In the genomic region with DNA sequence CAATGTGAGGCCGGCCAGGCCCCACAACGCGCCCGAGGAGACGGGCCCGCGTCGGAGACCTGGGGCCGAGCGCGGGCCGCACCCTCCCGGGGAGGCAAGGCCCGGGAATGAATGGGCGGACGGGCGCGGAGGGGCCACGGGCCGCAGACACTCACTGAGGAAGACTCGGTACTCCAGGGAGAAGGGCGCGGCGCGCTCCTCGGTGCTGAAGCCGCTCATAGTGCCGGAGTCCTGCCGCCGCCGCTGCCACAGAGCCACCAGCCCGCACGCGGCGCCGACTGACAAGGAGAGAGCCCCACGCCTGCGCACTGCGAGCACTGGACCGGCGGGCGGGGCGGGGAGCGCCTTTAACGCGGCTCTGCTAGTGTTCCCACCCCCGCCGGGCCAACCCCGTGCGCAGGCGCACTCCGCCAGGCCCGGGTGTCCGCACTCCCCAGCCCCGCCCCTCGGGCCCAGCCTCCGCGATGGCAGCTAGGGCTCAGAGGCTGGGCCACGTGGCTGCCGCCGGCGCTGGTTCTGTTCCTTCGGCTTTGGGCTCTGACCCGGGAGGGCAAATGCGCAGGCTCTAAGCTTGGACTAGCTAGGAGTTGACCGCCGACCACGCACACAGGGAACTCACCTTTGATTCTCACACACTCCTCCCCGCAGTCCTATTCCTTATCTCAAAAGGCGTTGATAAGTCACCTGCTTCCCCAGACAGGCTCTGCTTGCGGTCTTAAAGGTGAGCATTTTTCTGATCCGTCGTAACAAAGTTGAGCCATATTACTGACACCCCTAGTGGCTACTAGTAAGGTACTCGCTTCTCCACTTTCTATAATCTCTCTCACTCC, we compare ENCODE assay signal across 1 cellular context.
TF ChIP-seq lines count a peak whose summit lies in the region.

TSS of gene PPA1 (minus strand) at position 321 of the 830 bp plus-strand sequence. CDS start at position 219, 102 bp downstream.

TF ChIP-seq in HEK293, 187 proteins besides CTCF, POLR2A, EP300 and RAD21 (continued from another document):
- TF ChIP-seq ZBTB11 (tag by site-specific recombination; conservative IDR thresholded peaks at IDR 0.05; ENCODE audit: low read depth) (no peak), ZNF626 (tag by site-specific recombination; IDR thresholded peaks at IDR 0.05) (no peak), ZNF121 (tag by site-specific recombination; IDR thresholded peaks at IDR 0.05) (0 out of 2 replicates have a peak, but pooled peaks have one; percentile 7), GFI1B (tag by site-specific recombination; IDR thresholded peaks at IDR 0.05) (no peak), SP7 (tag by site-specific recombination; IDR thresholded peaks at IDR 0.05) (peak; percentile 62; the same call in 1 of the 2 replicates), YY1 (tag by site-specific recombination; IDR thresholded peaks at IDR 0.05) (peak; percentile 37; the same call in 1 of the 2 replicates), ZNF768 (tag by site-specific recombination; IDR thresholded peaks at IDR 0.05) (peak; percentile 9; the same call in 1 of the 2 replicates), ZNF391 (tag by site-specific recombination; IDR thresholded peaks at IDR 0.05; ENCODE audit: borderline replicate concordance, low read depth) (0 out of 2 replicates have a peak, but pooled peaks have one; percentile 17), ZNF654 (tag by site-specific recombination; IDR thresholded peaks at IDR 0.05; ENCODE audit: low read depth) (0 out of 2 replicates have a peak, but pooled peaks have one; percentile 2), HOXC10 (CRISPR knock-in tag; IDR thresholded peaks at IDR 0.05) (no peak), ZNF362 (tag by site-specific recombination; IDR thresholded peaks at IDR 0.05) (no peak)
- TF ChIP-seq, protein P1, sequence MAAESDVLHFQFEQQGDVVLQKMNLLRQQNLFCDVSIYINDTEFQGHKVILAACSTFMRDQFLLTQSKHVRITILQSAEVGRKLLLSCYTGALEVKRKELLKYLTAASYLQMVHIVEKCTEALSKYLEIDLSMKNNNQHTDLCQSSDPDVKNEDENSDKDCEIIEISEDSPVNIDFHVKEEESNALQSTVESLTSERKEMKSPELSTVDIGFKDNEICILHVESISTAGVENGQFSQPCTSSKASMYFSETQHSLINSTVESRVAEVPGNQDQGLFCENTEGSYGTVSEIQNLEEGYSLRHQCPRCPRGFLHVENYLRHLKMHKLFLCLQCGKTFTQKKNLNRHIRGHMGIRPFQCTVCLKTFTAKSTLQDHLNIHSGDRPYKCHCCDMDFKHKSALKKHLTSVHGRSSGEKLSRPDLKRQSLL (tag by site-specific recombination; IDR thresholded peaks at IDR 0.05) = no peak
